In genomic region chr15:63367900-63368299, GRCh38 we compare ENCODE assay signal across 24 cellular contexts. TPM values are rescaled to one million over a fixed set of nuclear protein-coding genes. Genes with fewer than 3 reads are reported as not detected.
DNase-seq lines count a peak whose midpoint lies in the region; ATAC-seq, FAIRE-seq and TF ChIP-seq lines count a peak whose summit lies in the region.
"Had no signal": no experiment of that assay in that cellular context is flagged by ENCODE, and none has a peak within 500 bp of the region (broad histone marks: within the 10 kb centered on the region; RNA-seq: fewer than 3 reads in every experiment).

No MANE protein-coding gene starts in this region.

- POLR2A ChIA-PET in MCF 10A (lab: Yijun Ruan, JAX), result interaction anchor here (0.7 to 6.0 kb wide), 3 partner anchors 11 to 19 kb away, joined by 3 to 60 read pairs (median 5); partner anchors contain the start of gene CA12
- POLR2A ChIA-PET in CD8-positive, alpha-beta T cell (lab: Charles Lee), result interaction anchor here (0.7 to 1.2 kb wide), 2 partner anchors 17 to 1667 kb away, joined by 3 to 4 read pairs; no protein-coding TSS in a partner anchor

- no peak overlapping the region for H2AFZ ChIP-seq in hepatocyte
- H2AFZ ChIP-seq in trophoblast cell (ENCODE audit: insufficient read depth, low read length, poor library complexity), result no peak overlapping the region

- H3K9ac ChIP-seq in trophoblast cell (ENCODE audit: low read length), result no peak overlapping the region

- H3K27ac Mint-ChIP-seq in MCF 10A (ENCODE audit: low read depth, unreplicated experiment), result no peak overlapping the region
- no peak overlapping the region for H3K27ac Mint-ChIP-seq in CD8-positive, alpha-beta T cell
- H3K27ac Mint-ChIP-seq: CD4-positive, alpha-beta T cell had no signal

- no peak overlapping the region for H3K18ac ChIP-seq in trophoblast cell (ENCODE audit: low read length)

- H3K27ac ChIP-seq in breast epithelium, result peak overlapping the region; percentile 83 to 86
- H3K27ac ChIP-seq in hepatocyte, result peak overlapping the region; percentile 55
- H3K27ac ChIP-seq in pancreas, result peak overlapping the region; percentile 53 to 91 (median 68)
- no peak overlapping the region for H3K27ac ChIP-seq in trophoblast cell (ENCODE audit: low read depth, low read length)
- no peak overlapping the region for H3K27ac ChIP-seq in CD8-positive, alpha-beta T cell (ENCODE audit: low read depth, low read length)
- H3K27ac ChIP-seq: SK-N-MC had no signal

- H3K9me3 ChIP-seq in breast epithelium (no peaks in the 10 kb centered on the region), hepatocyte (ENCODE audit: low read depth) (no peaks in the 10 kb centered on the region), pancreas (no peaks in the 10 kb centered on the region), trophoblast cell (ENCODE audit: insufficient read depth, low read depth, low read length) (no peaks in the 10 kb centered on the region)
- no peaks in the 10 kb centered on the region for H3K9me3 ChIP-seq in CD8-positive, alpha-beta T cell (ENCODE audit: low read length)
- H3K9me3 ChIP-seq: BE2C had no signal

- H3K27me3 ChIP-seq in breast epithelium, result no peaks in the 10 kb centered on the region
- no peaks in the 10 kb centered on the region for H3K27me3 ChIP-seq in hepatocyte
- H3K27me3 ChIP-seq in pancreas, result no peaks in the 10 kb centered on the region
- no peaks in the 10 kb centered on the region for H3K27me3 ChIP-seq in trophoblast cell (ENCODE audit: insufficient read depth, low read length)
- H3K27me3 ChIP-seq in CD8-positive, alpha-beta T cell (ENCODE audit: insufficient read depth, low read length), result no peaks in the 10 kb centered on the region

- no peak overlapping the region for H2BK5ac ChIP-seq in trophoblast cell (ENCODE audit: low read depth, low read length, poor library complexity)

- no peak overlapping the region for H3K4me3 ChIP-seq in breast epithelium
- no peak overlapping the region for H3K4me3 ChIP-seq in hepatocyte
- H3K4me3 ChIP-seq in pancreas, result no peak overlapping the region
- H3K4me3 ChIP-seq in trophoblast cell (ENCODE audit: low read depth, low read length), result no peak overlapping the region
- H3K4me3 ChIP-seq in CD8-positive, alpha-beta T cell (ENCODE audit: low read depth, low read length), result no peak overlapping the region
- H3K4me3 ChIP-seq: SK-N-MC had no signal

- FAIRE-seq in pancreas (lab: Jason Lieb, UNC), result no peak
- FAIRE-seq: D721Med, H1, HepG2 had no signal

- no peak overlapping the region for H2AK5ac ChIP-seq in trophoblast cell (ENCODE audit: low read length)

- no peaks in the 10 kb centered on the region for H3K9me3 Mint-ChIP-seq in MCF 10A (ENCODE audit: unreplicated experiment)
- no peaks in the 10 kb centered on the region for H3K9me3 Mint-ChIP-seq in CD8-positive, alpha-beta T cell
- H3K9me3 Mint-ChIP-seq: CD4-positive, alpha-beta T cell had no signal

- H3K23ac ChIP-seq in trophoblast cell (ENCODE audit: low read length), result no peak overlapping the region

- no peaks in the 10 kb centered on the region for H3K79me1 ChIP-seq in trophoblast cell (ENCODE audit: low read length)

- CTCF ChIA-PET in MCF 10A (lab: Yijun Ruan, JAX), result interaction anchor here (1.0 kb wide), 1 partner anchor 11 kb away, joined by 3 read pairs; no protein-coding TSS in a partner anchor
- CTCF ChIA-PET in CD8-positive, alpha-beta T cell (lab: Charles Lee), result interaction anchor here (0.8 to 1.1 kb wide), 2 partner anchors 13 to 21 kb away, joined by 3 read pairs; no protein-coding TSS in a partner anchor

- H4K20me1 ChIP-seq in hepatocyte (ENCODE audit: insufficient read depth, poor library complexity, severe bottlenecking), result no peaks in the 10 kb centered on the region

- WGBS in hepatocyte (ENCODE audit: low lambda C conversion rate, missing lambda C conversion rate), result 93% methylated on average over 6 of the region's 6 CpGs
- 56 to 64% methylated on average over 6 of the region's 6 CpGs for WGBS in pancreas, 2 donors
- no CpG with 5 or more reads among the region's 6 CpGs for WGBS in trophoblast cell (ENCODE audit: extremely low coverage, insufficient coverage, insufficient read length)

- no peak overlapping the region for H3K14ac ChIP-seq in trophoblast cell (ENCODE audit: low read length)

- no peak for DNase-seq in breast epithelium (ENCODE audit: low spot score in 2 of 2)
- DNase-seq in MCF 10A (ENCODE audit: unreplicated experiment), result no peak
- no peak for DNase-seq in hepatocyte (ENCODE audit: low spot score)
- DNase-seq in pancreas, result no peak
- DNase-seq in NK-92 (lab: John Stamatoyannopoulos, UW; ENCODE audit: unreplicated experiment), result no peak
- DNase-seq in trophoblast cell, result no peak
- no peak for DNase-seq in CD8-positive, alpha-beta T cell
- DNase-seq: 8988T; BE2C; CD4-positive, alpha-beta T cell; DMS79 treated with DMSO at 0.1 percent for 48 hours; KG1; MV-4-11; NCI-H187; NCI-H2107; NCI-H510A; NCI-H748 treated with DMSO at 0.1 percent for 48 hours; SHP77 had no signal

- peaks cover 11% of the 10 kb centered on the region for H3K36me3 Mint-ChIP-seq in MCF 10A (ENCODE audit: insufficient read depth, unreplicated experiment)
- H3K36me3 Mint-ChIP-seq in CD8-positive, alpha-beta T cell, result no peaks in the 10 kb centered on the region

- H3K36me3 ChIP-seq in breast epithelium (no peaks in the 10 kb centered on the region), hepatocyte (replicated peaks; ENCODE audit: insufficient read depth, low read depth) (no peaks in the 10 kb centered on the region), pancreas (no peaks in the 10 kb centered on the region), trophoblast cell (ENCODE audit: control insufficient read depth in 1 of 2, insufficient read depth in 2 of 2, low read length in 2 of 2) (no peaks in the 10 kb centered on the region)
- H3K36me3 ChIP-seq in CD8-positive, alpha-beta T cell (ENCODE audit: insufficient read depth, low read length), result no peaks in the 10 kb centered on the region
- H3K36me3 ChIP-seq: BE2C had no signal

- H3K27me3 Mint-ChIP-seq in MCF 10A (ENCODE audit: insufficient read depth, unreplicated experiment), result no peaks in the 10 kb centered on the region
- H3K27me3 Mint-ChIP-seq in CD8-positive, alpha-beta T cell (ENCODE audit: low read depth), result peaks cover 3% of the 10 kb centered on the region

- no TSS peak for BruUV-seq in MCF 10A (replicated peaks; lab: Mats Ljungman, UMichigan)

- H3K4me2 ChIP-seq in hepatocyte, result no peak overlapping the region
- H3K4me2 ChIP-seq in trophoblast cell (ENCODE audit: low read length), result no peak overlapping the region

- H3K79me2 ChIP-seq in hepatocyte, result no peaks in the 10 kb centered on the region
- no peaks in the 10 kb centered on the region for H3K79me2 ChIP-seq in trophoblast cell (ENCODE audit: control insufficient read depth, insufficient read depth, low read length, poor library complexity)

- no peak overlapping the region for H3K4ac ChIP-seq in trophoblast cell (ENCODE audit: low read depth, low read length)

- ATAC-seq in pancreas (peak in 3 of 4 donors; percentile 2 to 11 (median 5)), GM18909 (IDR thresholded peaks at IDR 0.05; ENCODE audit: poor library complexity, unreplicated experiment) (no peak)
- no peak for ATAC-seq in CD8-positive, alpha-beta T cell
- ATAC-seq: HepG2 had no signal

- no peak overlapping the region for H4K91ac ChIP-seq in trophoblast cell (ENCODE audit: low read depth, low read length)

- no peaks in the 10 kb centered on the region for H3K9me2 ChIP-seq in hepatocyte (replicated peaks; ENCODE audit: insufficient read depth)

- H3K4me3 Mint-ChIP-seq in MCF 10A (ENCODE audit: unreplicated experiment), result no peak overlapping the region
- no peak overlapping the region for H3K4me3 Mint-ChIP-seq in CD8-positive, alpha-beta T cell
- H3K4me3 Mint-ChIP-seq: CD4-positive, alpha-beta T cell had no signal

- no peak overlapping the region for H4K8ac ChIP-seq in trophoblast cell (ENCODE audit: low read depth, low read length)

- peaks cover 26% of the 10 kb centered on the region for H3K4me1 Mint-ChIP-seq in MCF 10A (ENCODE audit: insufficient read depth, unreplicated experiment)
- no peaks in the 10 kb centered on the region for H3K4me1 Mint-ChIP-seq in CD8-positive, alpha-beta T cell (ENCODE audit: low read depth)

- TF ChIP-seq CTCF in breast epithelium (IDR thresholded peaks at IDR 0.05), result no peak
- no peak for TF ChIP-seq CTCF in MCF 10A (IDR thresholded peaks at IDR 0.05; ENCODE audit: unreplicated experiment)
- TF ChIP-seq CTCF in hepatocyte (IDR thresholded peaks at IDR 0.05; ENCODE audit: poor library complexity), result no peak
- TF ChIP-seq CTCF in pancreas (IDR thresholded peaks at IDR 0.05), result no peak
- no peak for TF ChIP-seq CTCF in CD8-positive, alpha-beta T cell (IDR thresholded peaks at IDR 0.05)

- no peak for TF ChIP-seq POLR2A in breast epithelium (IDR thresholded peaks at IDR 0.05)

- intact Hi-C loops in breast epithelium (cut with DNase I; ENCODE audit: low total_unique reads) (no loop called here), MCF 10A (cut with micrococcal nuclease) (no loop called here), pancreas (cut with DNase I) (no loop called here)
- intact Hi-C loops in CD8-positive, alpha-beta T cell (cut with DNase I, micrococcal nuclease), result no loop called here

- H3K4me1 ChIP-seq in breast epithelium (peaks cover 0 to 5% of the 10 kb centered on the region in 2 donors), hepatocyte (ENCODE audit: insufficient read depth) (peaks cover 11% of the 10 kb centered on the region), pancreas (peaks cover 24 to 47% (median 25%) of the 10 kb centered on the region in 3 donors), trophoblast cell (ENCODE audit: control insufficient read depth in 1 of 2, insufficient read depth in 2 of 2, low read length in 2 of 2) (peaks cover 0 to 7% of the 10 kb centered on the region in 2 experiments)
- no peaks in the 10 kb centered on the region for H3K4me1 ChIP-seq in CD8-positive, alpha-beta T cell (ENCODE audit: insufficient read depth, low read length)
- H3K4me1 ChIP-seq: BE2C had no signal

- H4K12ac ChIP-seq in trophoblast cell (ENCODE audit: low read depth, low read length), result no peak overlapping the region

- no peak overlapping the region for H2BK120ac ChIP-seq in trophoblast cell (ENCODE audit: insufficient read depth, low read length, poor library complexity)

- no peak overlapping the region for H2BK12ac ChIP-seq in trophoblast cell (ENCODE audit: low read length)

RNA-seq across cellular contexts. Expression of gene CA12, which starts 13.7 kb away (rescaled TPM):
- total RNA-seq in breast epithelium (10 to 100 TPM; 11.7 to 64.5 (median 61.9) TPM), MCF 10A (2022) (19.6 and 20.3 TPM in 2 replicates), hepatocyte (9.5 and 13.8 TPM in 2 replicates), pancreas (10 to 100 TPM; 10.2 to 49.6 (median 28.6) TPM)
- polyA plus RNA-seq in hepatocyte (16.6 and 23.5 TPM in 2 replicates), pancreas (10 to 100 TPM in 1 of 2 donors, 1 to 10 TPM in 1; 7.5 to 21.0 TPM)
- 3.5 and 3.7 TPM in 2 replicates for polyA plus RNA-seq in trophoblast cell (2013)
- not detected for total RNA-seq in CD8-positive, alpha-beta T cell
- total RNA-seq: CD4-positive, alpha-beta T cell; OCI-LY7 had no signal

Comparison
In these comparisons a context has a peak if more than half of its experiments do, and no peak if none do; other contexts are left out.
1. H3K27ac ChIP-seq: peak in breast epithelium (2 of 2), hepatocyte (single experiment) and pancreas (4 of 4); none in trophoblast cell (single experiment) and CD8-positive, alpha-beta T cell (single experiment).
2. ATAC-seq: peak in pancreas (3 of 4); none in GM18909 (single experiment) and CD8-positive, alpha-beta T cell (single experiment).
3. RNA of gene CA12, which starts 13.7 kb away (total RNA-seq): 11.7 to 64.5 TPM in breast epithelium, 10.2 to 49.6 TPM in pancreas, 19.6 to 20.3 TPM in MCF 10A and 9.5 to 13.8 TPM in hepatocyte; not detected in CD8-positive, alpha-beta T cell; every median in the first group is over 10 times any median in the second.